ENCODE assay signal across 2 cellular contexts in the genomic region with DNA sequence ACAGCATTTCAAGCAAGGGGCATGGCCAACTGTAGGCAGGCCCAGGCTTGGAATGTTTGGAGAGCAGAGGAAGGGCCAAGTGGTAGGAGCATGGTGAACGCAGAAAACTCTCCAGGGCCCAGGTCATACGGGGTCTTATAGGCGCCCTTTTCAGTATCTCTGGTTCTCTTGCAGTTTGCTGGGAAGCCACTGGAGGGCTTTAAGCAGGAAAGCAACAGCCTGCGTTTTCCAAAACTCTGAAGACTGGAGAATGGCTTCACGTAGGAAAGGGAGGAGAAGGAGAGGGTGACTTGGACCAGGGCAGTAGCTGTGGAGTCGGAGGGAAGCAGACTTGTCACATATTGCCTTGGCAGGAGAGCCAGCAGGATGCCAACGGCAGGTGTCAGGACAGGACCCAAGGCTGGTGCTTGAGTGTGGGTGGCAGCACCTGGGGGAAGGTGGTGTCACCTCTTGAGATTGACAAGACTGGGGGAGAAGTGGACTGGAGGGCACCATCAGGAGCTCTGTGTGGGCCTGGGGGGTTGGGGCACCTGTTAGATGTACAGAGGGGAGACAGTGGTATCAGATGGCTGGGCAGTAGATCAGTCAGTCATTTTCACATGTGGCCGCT.
TF ChIP-seq lines count a peak whose summit lies in the region.

No MANE protein-coding gene starts in this region.

TF ChIP-seq in GM23338, 12 proteins besides CTCF, POLR2A, EP300 and RAD21 (continued from another document):
- TF ChIP-seq, protein P1, sequence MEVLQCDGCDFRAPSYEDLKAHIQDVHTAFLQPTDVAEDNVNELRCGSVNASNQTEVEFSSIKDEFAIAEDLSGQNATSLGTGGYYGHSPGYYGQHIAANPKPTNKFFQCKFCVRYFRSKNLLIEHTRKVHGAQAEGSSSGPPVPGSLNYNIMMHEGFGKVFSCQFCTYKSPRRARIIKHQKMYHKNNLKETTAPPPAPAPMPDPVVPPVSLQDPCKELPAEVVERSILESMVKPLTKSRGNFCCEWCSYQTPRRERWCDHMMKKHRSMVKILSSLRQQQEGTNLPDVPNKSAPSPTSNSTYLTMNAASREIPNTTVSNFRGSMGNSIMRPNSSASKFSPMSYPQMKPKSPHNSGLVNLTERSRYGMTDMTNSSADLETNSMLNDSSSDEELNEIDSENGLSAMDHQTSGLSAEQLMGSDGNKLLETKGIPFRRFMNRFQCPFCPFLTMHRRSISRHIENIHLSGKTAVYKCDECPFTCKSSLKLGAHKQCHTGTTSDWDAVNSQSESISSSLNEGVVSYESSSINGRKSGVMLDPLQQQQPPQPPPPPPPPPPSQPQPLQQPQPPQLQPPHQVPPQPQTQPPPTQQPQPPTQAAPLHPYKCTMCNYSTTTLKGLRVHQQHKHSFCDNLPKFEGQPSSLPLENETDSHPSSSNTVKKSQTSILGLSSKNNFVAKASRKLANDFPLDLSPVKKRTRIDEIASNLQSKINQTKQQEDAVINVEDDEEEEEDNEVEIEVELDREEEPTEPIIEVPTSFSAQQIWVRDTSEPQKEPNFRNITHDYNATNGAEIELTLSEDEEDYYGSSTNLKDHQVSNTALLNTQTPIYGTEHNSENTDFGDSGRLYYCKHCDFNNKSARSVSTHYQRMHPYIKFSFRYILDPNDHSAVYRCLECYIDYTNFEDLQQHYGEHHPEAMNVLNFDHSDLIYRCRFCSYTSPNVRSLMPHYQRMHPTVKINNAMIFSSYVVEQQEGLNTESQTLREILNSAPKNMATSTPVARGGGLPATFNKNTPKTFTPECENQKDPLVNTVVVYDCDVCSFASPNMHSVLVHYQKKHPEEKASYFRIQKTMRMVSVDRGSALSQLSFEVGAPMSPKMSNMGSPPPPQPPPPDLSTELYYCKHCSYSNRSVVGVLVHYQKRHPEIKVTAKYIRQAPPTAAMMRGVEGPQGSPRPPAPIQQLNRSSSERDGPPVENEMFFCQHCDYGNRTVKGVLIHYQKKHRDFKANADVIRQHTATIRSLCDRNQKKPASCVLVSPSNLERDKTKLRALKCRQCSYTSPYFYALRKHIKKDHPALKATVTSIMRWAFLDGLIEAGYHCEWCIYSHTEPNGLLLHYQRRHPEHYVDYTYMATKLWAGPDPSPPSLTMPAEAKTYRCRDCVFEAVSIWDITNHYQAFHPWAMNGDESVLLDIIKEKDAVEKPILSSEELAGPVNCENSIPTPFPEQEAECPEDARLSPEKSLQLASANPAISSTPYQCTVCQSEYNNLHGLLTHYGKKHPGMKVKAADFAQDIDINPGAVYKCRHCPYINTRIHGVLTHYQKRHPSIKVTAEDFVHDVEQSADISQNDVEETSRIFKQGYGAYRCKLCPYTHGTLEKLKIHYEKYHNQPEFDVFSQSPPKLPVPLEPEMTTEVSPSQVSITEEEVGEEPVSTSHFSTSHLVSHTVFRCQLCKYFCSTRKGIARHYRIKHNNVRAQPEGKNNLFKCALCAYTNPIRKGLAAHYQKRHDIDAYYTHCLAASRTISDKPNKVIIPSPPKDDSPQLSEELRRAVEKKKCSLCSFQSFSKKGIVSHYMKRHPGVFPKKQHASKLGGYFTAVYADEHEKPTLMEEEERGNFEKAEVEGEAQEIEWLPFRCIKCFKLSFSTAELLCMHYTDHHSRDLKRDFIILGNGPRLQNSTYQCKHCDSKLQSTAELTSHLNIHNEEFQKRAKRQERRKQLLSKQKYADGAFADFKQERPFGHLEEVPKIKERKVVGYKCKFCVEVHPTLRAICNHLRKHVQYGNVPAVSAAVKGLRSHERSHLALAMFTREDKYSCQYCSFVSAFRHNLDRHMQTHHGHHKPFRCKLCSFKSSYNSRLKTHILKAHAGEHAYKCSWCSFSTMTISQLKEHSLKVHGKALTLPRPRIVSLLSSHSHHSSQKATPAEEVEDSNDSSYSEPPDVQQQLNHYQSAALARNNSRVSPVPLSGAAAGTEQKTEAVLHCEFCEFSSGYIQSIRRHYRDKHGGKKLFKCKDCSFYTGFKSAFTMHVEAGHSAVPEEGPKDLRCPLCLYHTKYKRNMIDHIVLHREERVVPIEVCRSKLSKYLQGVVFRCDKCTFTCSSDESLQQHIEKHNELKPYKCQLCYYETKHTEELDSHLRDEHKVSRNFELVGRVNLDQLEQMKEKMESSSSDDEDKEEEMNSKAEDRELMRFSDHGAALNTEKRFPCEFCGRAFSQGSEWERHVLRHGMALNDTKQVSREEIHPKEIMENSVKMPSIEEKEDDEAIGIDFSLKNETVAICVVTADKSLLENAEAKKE (CRISPR knock-in tag; IDR thresholded peaks at IDR 0.05) = no peak
- TF ChIP-seq CREB1 (CRISPR knock-in tag; IDR thresholded peaks at IDR 0.05; ENCODE audit: low read depth) (no peak), NANOG (IDR thresholded peaks at IDR 0.05; ENCODE audit: borderline replicate concordance) (no peak), ZNF114 (CRISPR knock-in tag; IDR thresholded peaks at IDR 0.05) (no peak), EZH2phosphoT487 (IDR thresholded peaks at IDR 0.05; ENCODE audit: unreplicated experiment) (no peak)
- TF ChIP-seq, protein P2, sequence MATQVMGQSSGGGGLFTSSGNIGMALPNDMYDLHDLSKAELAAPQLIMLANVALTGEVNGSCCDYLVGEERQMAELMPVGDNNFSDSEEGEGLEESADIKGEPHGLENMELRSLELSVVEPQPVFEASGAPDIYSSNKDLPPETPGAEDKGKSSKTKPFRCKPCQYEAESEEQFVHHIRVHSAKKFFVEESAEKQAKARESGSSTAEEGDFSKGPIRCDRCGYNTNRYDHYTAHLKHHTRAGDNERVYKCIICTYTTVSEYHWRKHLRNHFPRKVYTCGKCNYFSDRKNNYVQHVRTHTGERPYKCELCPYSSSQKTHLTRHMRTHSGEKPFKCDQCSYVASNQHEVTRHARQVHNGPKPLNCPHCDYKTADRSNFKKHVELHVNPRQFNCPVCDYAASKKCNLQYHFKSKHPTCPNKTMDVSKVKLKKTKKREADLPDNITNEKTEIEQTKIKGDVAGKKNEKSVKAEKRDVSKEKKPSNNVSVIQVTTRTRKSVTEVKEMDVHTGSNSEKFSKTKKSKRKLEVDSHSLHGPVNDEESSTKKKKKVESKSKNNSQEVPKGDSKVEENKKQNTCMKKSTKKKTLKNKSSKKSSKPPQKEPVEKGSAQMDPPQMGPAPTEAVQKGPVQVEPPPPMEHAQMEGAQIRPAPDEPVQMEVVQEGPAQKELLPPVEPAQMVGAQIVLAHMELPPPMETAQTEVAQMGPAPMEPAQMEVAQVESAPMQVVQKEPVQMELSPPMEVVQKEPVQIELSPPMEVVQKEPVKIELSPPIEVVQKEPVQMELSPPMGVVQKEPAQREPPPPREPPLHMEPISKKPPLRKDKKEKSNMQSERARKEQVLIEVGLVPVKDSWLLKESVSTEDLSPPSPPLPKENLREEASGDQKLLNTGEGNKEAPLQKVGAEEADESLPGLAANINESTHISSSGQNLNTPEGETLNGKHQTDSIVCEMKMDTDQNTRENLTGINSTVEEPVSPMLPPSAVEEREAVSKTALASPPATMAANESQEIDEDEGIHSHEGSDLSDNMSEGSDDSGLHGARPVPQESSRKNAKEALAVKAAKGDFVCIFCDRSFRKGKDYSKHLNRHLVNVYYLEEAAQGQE (IDR thresholded peaks at IDR 0.05; ENCODE audit: unreplicated experiment) = no peak
TF ChIP-seq in GM23338: peak in this region for 0.

TF ChIP-seq in WTC11, 78 proteins besides CTCF, POLR2A, EP300 and RAD21 (continued from another document):
- TF ChIP-seq, protein P3, sequence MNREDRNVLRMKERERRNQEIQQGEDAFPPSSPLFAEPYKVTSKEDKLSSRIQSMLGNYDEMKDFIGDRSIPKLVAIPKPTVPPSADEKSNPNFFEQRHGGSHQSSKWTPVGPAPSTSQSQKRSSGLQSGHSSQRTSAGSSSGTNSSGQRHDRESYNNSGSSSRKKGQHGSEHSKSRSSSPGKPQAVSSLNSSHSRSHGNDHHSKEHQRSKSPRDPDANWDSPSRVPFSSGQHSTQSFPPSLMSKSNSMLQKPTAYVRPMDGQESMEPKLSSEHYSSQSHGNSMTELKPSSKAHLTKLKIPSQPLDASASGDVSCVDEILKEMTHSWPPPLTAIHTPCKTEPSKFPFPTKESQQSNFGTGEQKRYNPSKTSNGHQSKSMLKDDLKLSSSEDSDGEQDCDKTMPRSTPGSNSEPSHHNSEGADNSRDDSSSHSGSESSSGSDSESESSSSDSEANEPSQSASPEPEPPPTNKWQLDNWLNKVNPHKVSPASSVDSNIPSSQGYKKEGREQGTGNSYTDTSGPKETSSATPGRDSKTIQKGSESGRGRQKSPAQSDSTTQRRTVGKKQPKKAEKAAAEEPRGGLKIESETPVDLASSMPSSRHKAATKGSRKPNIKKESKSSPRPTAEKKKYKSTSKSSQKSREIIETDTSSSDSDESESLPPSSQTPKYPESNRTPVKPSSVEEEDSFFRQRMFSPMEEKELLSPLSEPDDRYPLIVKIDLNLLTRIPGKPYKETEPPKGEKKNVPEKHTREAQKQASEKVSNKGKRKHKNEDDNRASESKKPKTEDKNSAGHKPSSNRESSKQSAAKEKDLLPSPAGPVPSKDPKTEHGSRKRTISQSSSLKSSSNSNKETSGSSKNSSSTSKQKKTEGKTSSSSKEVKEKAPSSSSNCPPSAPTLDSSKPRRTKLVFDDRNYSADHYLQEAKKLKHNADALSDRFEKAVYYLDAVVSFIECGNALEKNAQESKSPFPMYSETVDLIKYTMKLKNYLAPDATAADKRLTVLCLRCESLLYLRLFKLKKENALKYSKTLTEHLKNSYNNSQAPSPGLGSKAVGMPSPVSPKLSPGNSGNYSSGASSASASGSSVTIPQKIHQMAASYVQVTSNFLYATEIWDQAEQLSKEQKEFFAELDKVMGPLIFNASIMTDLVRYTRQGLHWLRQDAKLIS (CRISPR knock-in tag; IDR thresholded peaks at IDR 0.05; ENCODE audit: borderline replicate concordance) = no peak
- TF ChIP-seq, protein P4, sequence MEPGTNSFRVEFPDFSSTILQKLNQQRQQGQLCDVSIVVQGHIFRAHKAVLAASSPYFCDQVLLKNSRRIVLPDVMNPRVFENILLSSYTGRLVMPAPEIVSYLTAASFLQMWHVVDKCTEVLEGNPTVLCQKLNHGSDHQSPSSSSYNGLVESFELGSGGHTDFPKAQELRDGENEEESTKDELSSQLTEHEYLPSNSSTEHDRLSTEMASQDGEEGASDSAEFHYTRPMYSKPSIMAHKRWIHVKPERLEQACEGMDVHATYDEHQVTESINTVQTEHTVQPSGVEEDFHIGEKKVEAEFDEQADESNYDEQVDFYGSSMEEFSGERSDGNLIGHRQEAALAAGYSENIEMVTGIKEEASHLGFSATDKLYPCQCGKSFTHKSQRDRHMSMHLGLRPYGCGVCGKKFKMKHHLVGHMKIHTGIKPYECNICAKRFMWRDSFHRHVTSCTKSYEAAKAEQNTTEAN (CRISPR knock-in tag; IDR thresholded peaks at IDR 0.05) = no peak
- TF ChIP-seq TEAD1 (CRISPR knock-in tag; IDR thresholded peaks at IDR 0.05) = no peak
- TF ChIP-seq, protein P5, sequence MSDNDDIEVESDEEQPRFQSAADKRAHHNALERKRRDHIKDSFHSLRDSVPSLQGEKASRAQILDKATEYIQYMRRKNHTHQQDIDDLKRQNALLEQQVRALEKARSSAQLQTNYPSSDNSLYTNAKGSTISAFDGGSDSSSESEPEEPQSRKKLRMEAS (CRISPR knock-in tag; IDR thresholded peaks at IDR 0.05) = no peak
- TF ChIP-seq IRF2 (CRISPR knock-in tag; IDR thresholded peaks at IDR 0.05; ENCODE audit: borderline replicate concordance, low read depth) = no peak
- no peak for TF ChIP-seq ZNF423 (CRISPR knock-in tag; IDR thresholded peaks at IDR 0.05)
- no peak for TF ChIP-seq JUN (CRISPR knock-in tag; IDR thresholded peaks at IDR 0.05)
TF ChIP-seq in WTC11: peak in this region for 0.
